In genomic region chr11:46435679-46436078, GRCh38 we compare ENCODE assay signal across 1 cellular context.
TF ChIP-seq lines count a peak whose summit lies in the region.

No MANE protein-coding gene starts in this region.

TF ChIP-seq in HepG2, 621 proteins besides CTCF, POLR2A, EP300 and RAD21 (continued from another document):
- TF ChIP-seq RBM22 (optimal IDR thresholded peaks at IDR 0.05; ENCODE audit: low read length): peak; percentile 42
